In genomic region chr17:82022981-82023446, GRCh38 we compare ENCODE assay signal across 8 cellular contexts. TPM values are rescaled to one million over a fixed set of nuclear protein-coding genes. Genes with fewer than 3 reads are reported as not detected.
DNase-seq lines count a peak whose midpoint lies in the region; ATAC-seq, FAIRE-seq and TF ChIP-seq lines count a peak whose summit lies in the region.

TSS of gene LRRC45 (plus strand) at chr17:82023305. CDS start at chr17:82023644, 339 bp downstream.

- DNase-seq in GM12891 (ENCODE audit: insufficient read length, low spot score) = peak; percentile 100
- peak; percentile 100 for DNase-seq in NCI-H1694 (lab: John Stamatoyannopoulos, UW)
- peak; percentile 100 for DNase-seq in adrenal gland
- DNase-seq in cardiac muscle cell (ENCODE audit: low read depth in 1 of 2, low spot score in 1 of 2) = peak; percentile 100
- DNase-seq in pancreas = peak; percentile 99 to 100 (median 100)
- DNase-seq in tibial artery = peak; percentile 100

- ATAC-seq in HG02885 (IDR thresholded peaks at IDR 0.05; ENCODE audit: poor library complexity, unreplicated experiment) (peak; percentile 85), pancreas (peak; percentile 89 to 95 (median 91))

- H3K36me3 ChIP-seq in adrenal gland (replicated peaks in 1 of 2) (no peaks in the 10 kb centered on the region), cardiac muscle cell (no peaks in the 10 kb centered on the region), pancreas (no peaks in the 10 kb centered on the region), tibial artery (peaks cover 0 to 13% (median 11%) of the 10 kb centered on the region in 3 donors)

- TF ChIP-seq POLR2A in GM12891 (IDR thresholded peaks at IDR 0.05; ENCODE audit: low read depth, low read length) = no peak
- TF ChIP-seq POLR2A in adrenal gland (IDR thresholded peaks at IDR 0.05) = no peak

- WGBS in adrenal gland, 4 donors = 0 to 1% (median 1%) methylated on average over 17 to 42 of the region's 42 CpGs
- 0 to 1% methylated on average over 22 to 42 of the region's 42 CpGs for WGBS in pancreas, 2 donors

- H3K9me3 ChIP-seq in adrenal gland (replicated peaks in 1 of 3) (no peaks in the 10 kb centered on the region), cardiac muscle cell (ENCODE audit: low read depth) (no peaks in the 10 kb centered on the region), pancreas (no peaks in the 10 kb centered on the region), tibial artery (no peaks in the 10 kb centered on the region)

- intact Hi-C loops in T-helper 1 cell treated with Interleukin-12 subunit alpha and Interleukin-12 subunit beta and Interleukin-4 antibody, amounts not matched to agents 30 ng/mL and 1 ng/mL, for 36 hours (cut with micrococcal nuclease) = loop anchor here (1.0 to 5.0 kb wide), 15 partner anchors 8 to 693 kb away; partner anchors contain the start of genes ACTG1, ALYREF, ANAPC11 and ASPSCR1
- intact Hi-C loops in adrenal gland (cut with DNase I) = loop anchor here in 1 of 2 donors (10.0 kb wide), 1 partner anchor 272 kb away; no protein-coding TSS in a partner anchor
- intact Hi-C loops in pancreas (cut with DNase I) = loop anchor here in 1 of 3 donors (10.0 kb wide), 1 partner anchor 132 kb away; no protein-coding TSS in a partner anchor
- intact Hi-C loops in tibial artery (cut with DNase I; ENCODE audit: low total_unique reads) = no loop called here

- no peak for TF ChIP-seq CTCF in adrenal gland (IDR thresholded peaks at IDR 0.05)
- TF ChIP-seq CTCF in cardiac muscle cell (IDR thresholded peaks at IDR 0.05; ENCODE audit: low read depth, low read length) = no peak
- no peak for TF ChIP-seq CTCF in pancreas (IDR thresholded peaks at IDR 0.05)
- no peak for TF ChIP-seq CTCF in tibial artery (IDR thresholded peaks at IDR 0.05)

- H3K27me3 ChIP-seq in adrenal gland = no peaks in the 10 kb centered on the region
- H3K27me3 ChIP-seq in cardiac muscle cell = no peaks in the 10 kb centered on the region
- no peaks in the 10 kb centered on the region for H3K27me3 ChIP-seq in pancreas
- peaks cover 0 to 11% of the 10 kb centered on the region in 2 donors for H3K27me3 ChIP-seq in tibial artery

- H3K4me3 ChIP-seq in adrenal gland = peak within 1 kb of the TSS; percentile 37 to 81 (median 46)
- peak within 1 kb of the TSS; percentile 61 for H3K4me3 ChIP-seq in cardiac muscle cell
- H3K4me3 ChIP-seq in pancreas = peak within 1 kb of the TSS; percentile 92 to 96 (median 94)
- H3K4me3 ChIP-seq in tibial artery = peak within 1 kb of the TSS; percentile 65 to 91

- FAIRE-seq in GM12891 (lab: Jason Lieb, UNC) (peak; percentile 99), pancreas (lab: Jason Lieb, UNC) (peak; percentile 89)

- peak within 1 kb of the TSS in 2 of 5 donors; percentile 34 to 86 for H3K27ac ChIP-seq in adrenal gland
- no peak within 1 kb of the TSS for H3K27ac ChIP-seq in cardiac muscle cell
- H3K27ac ChIP-seq in pancreas = peak within 1 kb of the TSS in 3 of 4 donors; percentile 50 to 58 (median 57)
- peak within 1 kb of the TSS; percentile 61 to 72 for H3K27ac ChIP-seq in tibial artery

- H3K4me1 ChIP-seq in adrenal gland (replicated peaks in 1 of 2) (peaks cover 21 to 27% of the 10 kb centered on the region in 2 donors), cardiac muscle cell (ENCODE audit: low read depth) (no peaks in the 10 kb centered on the region), pancreas (peaks cover 9 to 14% (median 14%) of the 10 kb centered on the region in 3 donors), tibial artery (peaks cover 0 to 33% (median 25%) of the 10 kb centered on the region in 4 donors)

TF ChIP-seq in GM12891, 5 proteins besides CTCF, POLR2A, EP300 and RAD21:
- TF ChIP-seq POLR2AphosphoS5 (IDR thresholded peaks at IDR 0.05; ENCODE audit: low read depth, low read length) (no peak), SPI1 (IDR thresholded peaks at IDR 0.05; ENCODE audit: low read depth, low read length) (0 out of 2 replicates have a peak, but pooled peaks have one; percentile 4), PAX5 (IDR thresholded peaks at IDR 0.05; ENCODE audit: insufficient read depth, low read length, severe bottlenecking) (no peak)

RNA-seq across cellular contexts. Expression of gene LRRC45, which starts in this region (rescaled TPM):
- 8.5 TPM for polyA plus RNA-seq in GM12891 (2012; ENCODE audit: low read depth, missing spikeins)
- 31.2 and 33.2 TPM in 2 replicates for total RNA-seq in T-helper 1 cell treated with Interleukin-12 subunit alpha and Interleukin-12 subunit beta and Interleukin-4 antibody, amounts not matched to agents 30 ng/mL and 1 ng/mL, for 36 hours
- total RNA-seq in adrenal gland (10 to 100 TPM in 6 of 8 donors, 1 to 10 TPM in 2; 3.0 to 24.2 (median 12.6) TPM), cardiac muscle cell (36.5 and 43.3 TPM in 2 replicates), pancreas (1 to 10 TPM; 5.3 to 9.9 (median 6.2) TPM)
- polyA plus RNA-seq in adrenal gland (10 to 100 TPM in 2 of 3 donors, 1 to 10 TPM in 1; 1.2 to 24.5 (median 15.4) TPM), cardiac muscle cell (15.2 and 31.8 TPM in 2 replicates), pancreas (10 to 100 TPM; 20.0 to 21.6 TPM)
